1 cellular context compared by ENCODE assay signal in the genomic region with DNA sequence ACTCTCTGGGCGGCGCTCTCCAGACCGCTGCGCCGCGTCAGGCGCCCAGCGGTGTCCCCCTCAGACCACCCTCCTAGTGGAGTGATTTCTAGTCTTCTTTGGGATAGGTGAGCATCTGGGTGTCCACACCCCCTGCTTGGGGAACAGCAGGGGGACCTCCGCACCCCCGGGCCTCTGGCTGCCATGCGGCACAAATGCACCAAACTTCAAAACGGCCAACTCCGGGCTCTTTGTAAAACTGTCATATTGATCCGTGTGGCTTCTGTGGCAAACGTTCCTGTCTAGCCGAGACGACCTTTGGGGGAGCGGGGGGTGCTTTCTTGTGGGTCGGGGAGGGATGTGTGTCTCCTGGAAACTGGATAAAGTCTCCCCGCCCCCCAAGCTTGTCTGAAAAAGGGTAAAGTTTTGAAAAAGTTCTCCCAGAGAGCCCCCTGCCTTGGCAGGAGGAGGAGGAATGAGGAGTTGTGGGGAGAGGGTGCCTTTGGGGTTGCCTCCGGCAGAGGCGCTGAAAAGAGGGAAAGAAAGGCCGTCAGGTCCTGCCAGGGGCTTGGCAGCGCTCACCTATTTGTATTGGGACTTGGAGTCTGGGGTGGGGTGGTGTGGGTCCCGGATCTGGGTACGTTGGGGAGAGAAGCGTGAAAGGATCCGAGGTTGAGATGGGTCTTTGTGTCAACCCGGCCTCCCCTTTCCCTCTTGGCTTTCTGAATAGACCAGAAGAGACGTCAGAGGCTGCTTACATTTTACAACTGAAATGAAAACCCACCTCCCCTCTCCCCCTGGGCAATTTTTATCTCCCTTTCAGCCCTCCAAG.
TF ChIP-seq lines count a peak whose summit lies in the region.

No MANE protein-coding gene starts in this region.

TF ChIP-seq in endothelial cell of umbilical vein, 7 proteins besides CTCF, POLR2A, EP300 and RAD21:
- TF ChIP-seq FOS (IDR thresholded peaks at IDR 0.05; ENCODE audit: borderline replicate concordance, insufficient read depth, low read length): no peak
- TF ChIP-seq MYC (IDR thresholded peaks at IDR 0.05; ENCODE audit: low read depth, low read length): no peak
- TF ChIP-seq GATA2 (IDR thresholded peaks at IDR 0.05; ENCODE audit: insufficient read depth, insufficient read length, low read depth, low read length): no peak
